In genomic region chr6:36027501-36028087, GRCh38 we compare ENCODE assay signal across 8 cellular contexts. TPM values are rescaled to one million over a fixed set of nuclear protein-coding genes. Genes with fewer than 3 reads are reported as not detected.
DNase-seq lines count a peak whose midpoint lies in the region; ATAC-seq and TF ChIP-seq lines count a peak whose summit lies in the region.

TSS of gene MAPK14 (plus strand) at chr6:36027808. CDS start at chr6:36028158, 350 bp downstream.

- no peaks in the 10 kb centered on the region for H3K9me3 ChIP-seq in mucosa of rectum (ENCODE audit: control insufficient read depth in 2 of 2, low read length in 2 of 2)

- peak; percentile 89 for TF ChIP-seq CTCF in epithelial cell of proximal tubule (conservative IDR thresholded peaks at IDR 0.05; ENCODE audit: low read depth, low read length)

- DNase-seq in DMS79 treated with DMSO at 0.1 percent for 48 hours (lab: John Stamatoyannopoulos, UW) = peak; percentile 99
- peak; percentile 97 for DNase-seq in KG1 (lab: John Stamatoyannopoulos, UW)
- DNase-seq in activated T-cell treated with anti-CD3 and anti-CD28 coated beads, Interleukin-2, amount 50 U/mL, for 24 hours = peak; percentile 97
- peak; percentile 98 for DNase-seq in epithelial cell of proximal tubule (ENCODE audit: low read depth)
- peak; percentile 99 for DNase-seq in stimulated activated CD8-positive, alpha-beta memory T cell treated with anti-CD3 and anti-CD28 coated beads, Interleukin-4, amount 100 ng/mL, for 48 hours

- peak within 1 kb of the TSS; percentile 98 for H3K27ac Mint-ChIP-seq in activated T-cell treated with anti-CD3 and anti-CD28 coated beads, Interleukin-2, amount 50 U/mL, for 24 hours

- peak; percentile 85 for ATAC-seq in GM21723 (IDR thresholded peaks at IDR 0.05; ENCODE audit: unreplicated experiment)

- peaks cover 23% of the 10 kb centered on the region for H3K27me3 Mint-ChIP-seq in activated T-cell treated with anti-CD3 and anti-CD28 coated beads, Interleukin-2, amount 50 U/mL, for 24 hours

- H3K27ac ChIP-seq in mucosa of rectum (ENCODE audit: low read depth in 2 of 2, low read length in 2 of 2) = peak within 1 kb of the TSS; percentile 91 to 96

- H3K9me3 Mint-ChIP-seq in activated T-cell treated with anti-CD3 and anti-CD28 coated beads, Interleukin-2, amount 50 U/mL, for 24 hours = no peaks in the 10 kb centered on the region

- H3K27me3 ChIP-seq in mucosa of rectum (ENCODE audit: control insufficient read depth in 2 of 2, insufficient read depth in 2 of 2, low read length in 2 of 2) = peaks cover 0 to 6% of the 10 kb centered on the region in 2 donors

- peaks cover 27% of the 10 kb centered on the region for H3K36me3 Mint-ChIP-seq in activated T-cell treated with anti-CD3 and anti-CD28 coated beads, Interleukin-2, amount 50 U/mL, for 24 hours (ENCODE audit: low read depth)

- H3K4me3 ChIP-seq in epithelial cell of proximal tubule (ENCODE audit: low read depth, low read length) (peak within 1 kb of the TSS; percentile 66), mucosa of rectum (ENCODE audit: low read length in 2 of 2) (peak within 1 kb of the TSS; percentile 93 to 97)

- H3K4me3 Mint-ChIP-seq in activated T-cell treated with anti-CD3 and anti-CD28 coated beads, Interleukin-2, amount 50 U/mL, for 24 hours = peak within 1 kb of the TSS; percentile 95

- H3K4me1 Mint-ChIP-seq in activated T-cell treated with anti-CD3 and anti-CD28 coated beads, Interleukin-2, amount 50 U/mL, for 24 hours (ENCODE audit: low read depth) = peaks cover 37% of the 10 kb centered on the region

- peaks cover 8 to 11% of the 10 kb centered on the region in 2 donors for H3K4me1 ChIP-seq in mucosa of rectum (ENCODE audit: control insufficient read depth in 2 of 2, insufficient read depth in 2 of 2, low read length in 2 of 2)

- H3K36me3 ChIP-seq in mucosa of rectum (ENCODE audit: control insufficient read depth in 2 of 2, insufficient read depth in 2 of 2, low read length in 2 of 2) = peaks cover 0 to 3% of the 10 kb centered on the region in 2 donors

- H3K9ac ChIP-seq in mucosa of rectum (ENCODE audit: low read depth in 1 of 2, low read length in 2 of 2) = peak within 1 kb of the TSS; percentile 83 to 98

TF ChIP-seq in PFSK-1, 5 proteins besides CTCF, POLR2A, EP300 and RAD21:
- TF ChIP-seq SIN3A (IDR thresholded peaks at IDR 0.05; ENCODE audit: borderline replicate concordance, insufficient read depth, low read length) (0 out of 2 replicates have a peak, but pooled peaks have one; percentile 77), TAF1 (IDR thresholded peaks at IDR 0.05; ENCODE audit: borderline replicate concordance, insufficient read depth, low read length) (peak; percentile 90), FOXP2 (optimal IDR thresholded peaks at IDR 0.05; ENCODE audit: borderline replicate concordance, extremely low read depth, extremely low read length, insufficient read depth) (peak; percentile 17), REST (IDR thresholded peaks at IDR 0.05; ENCODE audit: insufficient read depth in 1 of 2, low read depth in 2 of 2, low read length in 2 of 2) (0 out of 4 replicates have a peak, but pooled peaks of 1 of the 2 experiments have one; percentile 58), POLR2AphosphoS5 (IDR thresholded peaks at IDR 0.05; ENCODE audit: low read depth, low read length) (peak; percentile 99)

RNA-seq across cellular contexts. Expression of gene MAPK14, which starts in this region (rescaled TPM):
- polyA plus RNA-seq in PFSK-1 (2012; ENCODE audit: insufficient read length, low read depth) = 19.3 TPM
- 27.3 and 36.5 TPM in 2 replicates for total RNA-seq in epithelial cell of proximal tubule

Comparison
In these comparisons a context has a peak if more than half of its experiments do, and no peak if none do; other contexts are left out.
1. Peak in every context shown above with its lines: DNase-seq, ATAC-seq, H3K4me3 ChIP-seq and H3K27ac ChIP-seq.